Comparison of ENCODE assay signal across 8 cellular contexts in the genomic region with DNA sequence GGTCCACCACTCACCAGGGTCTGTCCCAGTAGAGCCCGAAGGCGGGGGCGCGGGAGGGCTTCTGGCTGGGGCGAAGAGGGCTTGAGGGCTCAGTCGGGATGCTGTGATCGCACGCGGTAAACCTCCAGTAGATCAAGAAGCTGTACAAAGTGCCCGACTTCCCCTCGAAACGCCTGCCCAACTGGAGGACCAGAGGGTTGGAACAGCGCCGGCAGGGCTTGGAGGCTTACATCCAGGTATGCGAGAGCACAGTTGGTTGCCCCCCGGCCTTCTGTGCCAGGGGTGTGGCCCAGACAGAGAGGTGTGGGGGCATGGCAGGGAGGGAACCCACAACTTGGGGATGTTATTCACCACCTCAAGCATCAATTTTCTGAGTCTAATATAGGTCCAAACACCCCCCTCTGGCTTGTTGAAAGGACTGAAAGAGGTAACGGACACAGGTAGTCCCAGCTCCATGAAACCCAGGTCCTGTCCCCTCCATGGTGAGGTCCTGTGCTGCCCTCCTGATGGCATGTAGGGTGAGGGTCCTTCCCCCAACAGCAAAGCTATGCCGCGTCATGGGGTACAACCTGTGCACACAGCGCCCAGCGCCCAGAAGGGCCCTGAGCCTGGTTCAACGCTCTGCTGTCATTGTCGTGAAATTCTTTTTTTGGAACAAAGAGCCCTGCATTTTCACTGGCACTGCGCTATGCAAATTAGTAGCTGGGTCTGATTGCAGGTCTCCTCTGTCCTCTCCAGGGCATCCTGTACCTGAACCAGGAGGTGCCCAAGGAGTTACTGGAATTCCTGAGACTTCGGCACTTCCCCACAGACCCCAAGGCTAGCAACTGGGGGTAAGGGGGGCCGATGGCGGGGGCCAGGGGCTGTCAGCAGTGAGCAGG.
DNase-seq lines count a peak whose midpoint lies in the region; ATAC-seq lines count a peak whose summit lies in the region.

No MANE protein-coding gene starts in this region.

- H3K27ac Mint-ChIP-seq in activated naive CD8-positive, alpha-beta T cell treated with anti-CD3 and anti-CD28 coated beads, Interleukin-2, amount 50 U/mL, for 24 hours = no peak overlapping the region
- peak overlapping the region; percentile 85 for H3K27ac Mint-ChIP-seq in memory B cell

- peaks cover 36% of the 10 kb centered on the region for H3K36me3 ChIP-seq in HUES48 (ENCODE audit: control insufficient read depth, insufficient read depth, low read length)

- H3K27ac ChIP-seq in HUES48 (ENCODE audit: low read depth, low read length) = no peak overlapping the region

- peaks cover 3% of the 10 kb centered on the region for H3K27me3 Mint-ChIP-seq in activated naive CD8-positive, alpha-beta T cell treated with anti-CD3 and anti-CD28 coated beads, Interleukin-2, amount 50 U/mL, for 24 hours
- H3K27me3 Mint-ChIP-seq in memory B cell = no peaks in the 10 kb centered on the region

- no peak overlapping the region for H3K9ac ChIP-seq in HUES48 (ENCODE audit: low read depth, low read length)

- ATAC-seq in GM18909 (IDR thresholded peaks at IDR 0.05; ENCODE audit: poor library complexity, unreplicated experiment) = peak; percentile 21
- no peak for ATAC-seq in activated naive CD8-positive, alpha-beta T cell treated with anti-CD3 and anti-CD28 coated beads, Interleukin-2, amount 50 U/mL, for 24 hours
- ATAC-seq in memory B cell (ENCODE audit: low read depth) = peak; percentile 42
- no peak for ATAC-seq in GM21367 (IDR thresholded peaks at IDR 0.05; ENCODE audit: unreplicated experiment)

- H3K4me3 ChIP-seq in HUES48 (ENCODE audit: low read depth, low read length) = peak overlapping the region; percentile 78

- peaks cover 29% of the 10 kb centered on the region for H3K4me1 Mint-ChIP-seq in activated naive CD8-positive, alpha-beta T cell treated with anti-CD3 and anti-CD28 coated beads, Interleukin-2, amount 50 U/mL, for 24 hours
- peaks cover 38% of the 10 kb centered on the region for H3K4me1 Mint-ChIP-seq in memory B cell

- peaks cover 11% of the 10 kb centered on the region for H3K36me3 Mint-ChIP-seq in activated naive CD8-positive, alpha-beta T cell treated with anti-CD3 and anti-CD28 coated beads, Interleukin-2, amount 50 U/mL, for 24 hours (ENCODE audit: low read depth)
- peaks cover 19% of the 10 kb centered on the region for H3K36me3 Mint-ChIP-seq in memory B cell

- no peaks in the 10 kb centered on the region for H3K9me3 ChIP-seq in HUES48 (ENCODE audit: control insufficient read depth, insufficient read depth, low read length)

- DNase-seq in COLO668 (lab: John Stamatoyannopoulos, UW; ENCODE audit: unreplicated experiment) (peak; percentile 29), memory B cell (ENCODE audit: low spot score in 2 of 2) (peak; percentile 22 to 53), SIG-M5 treated with dmso at 0.1 percent for 504 hours (lab: John Stamatoyannopoulos, UW; ENCODE audit: unreplicated experiment) (no peak)
- no peak for DNase-seq in activated naive CD8-positive, alpha-beta T cell treated with anti-CD3 and anti-CD28 coated beads, Interleukin-2, amount 50 U/mL, for 24 hours
- DNase-seq in stimulated activated CD4-positive, alpha-beta T cell treated with anti-CD3 and anti-CD28 coated beads, Interleukin-1b, Interleukin-23, amount 100 ng/mL, for 48 hours = no peak

- H3K4me1 ChIP-seq in HUES48 (ENCODE audit: control insufficient read depth, insufficient read depth, low read length) = peaks cover 9% of the 10 kb centered on the region

- H3K27me3 ChIP-seq in HUES48 (ENCODE audit: control insufficient read depth, insufficient read depth, low read length) = peaks cover 18% of the 10 kb centered on the region

- H3K9me3 Mint-ChIP-seq in activated naive CD8-positive, alpha-beta T cell treated with anti-CD3 and anti-CD28 coated beads, Interleukin-2, amount 50 U/mL, for 24 hours = no peaks in the 10 kb centered on the region
- H3K9me3 Mint-ChIP-seq in memory B cell = no peaks in the 10 kb centered on the region

- peak overlapping the region; percentile 62 for H3K4me3 Mint-ChIP-seq in activated naive CD8-positive, alpha-beta T cell treated with anti-CD3 and anti-CD28 coated beads, Interleukin-2, amount 50 U/mL, for 24 hours
- H3K4me3 Mint-ChIP-seq in memory B cell = peak overlapping the region; percentile 89

Comparison
In these comparisons a context has a peak if more than half of its experiments do, and no peak if none do; other contexts are left out.
1. DNase-seq: peak in COLO668 (single experiment) and memory B cell (2 of 2); none in activated naive CD8-positive, alpha-beta T cell treated with anti-CD3 and anti-CD28 coated beads, Interleukin-2, amount 50 U/mL, for 24 hours (single experiment), stimulated activated CD4-positive, alpha-beta T cell treated with anti-CD3 and anti-CD28 coated beads, Interleukin-1b, Interleukin-23, amount 100 ng/mL, for 48 hours (single experiment) and SIG-M5 treated with dmso at 0.1 percent for 504 hours (single experiment).
2. ATAC-seq: peak in GM18909 (single experiment) and memory B cell (single experiment); none in activated naive CD8-positive, alpha-beta T cell treated with anti-CD3 and anti-CD28 coated beads, Interleukin-2, amount 50 U/mL, for 24 hours (single experiment) and GM21367 (single experiment).